1 cellular context compared by ENCODE assay signal in the genomic region with DNA sequence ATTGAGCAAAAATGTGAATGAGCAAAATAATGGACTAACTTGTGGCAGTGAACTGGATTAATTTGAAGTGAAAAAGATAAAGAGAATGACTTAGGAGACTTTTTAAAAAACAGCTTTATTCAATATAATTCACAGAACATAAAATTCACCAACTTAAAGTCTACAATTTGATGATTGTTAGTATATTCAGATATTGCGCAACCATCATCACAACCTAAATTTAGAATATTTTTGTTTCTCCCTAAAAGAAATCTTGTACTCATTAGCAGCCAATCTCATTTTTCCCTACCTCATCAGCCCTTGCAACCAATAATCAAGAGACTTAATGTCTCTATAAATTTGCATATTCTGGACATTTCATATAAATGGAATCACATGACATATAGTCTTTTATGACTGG.
TF ChIP-seq lines count a peak whose summit lies in the region.

No MANE protein-coding gene starts in this region.

TF ChIP-seq in K562, 482 proteins besides CTCF, POLR2A, EP300 and RAD21 (continued from another document and continues in another):
- TF ChIP-seq, protein P1, sequence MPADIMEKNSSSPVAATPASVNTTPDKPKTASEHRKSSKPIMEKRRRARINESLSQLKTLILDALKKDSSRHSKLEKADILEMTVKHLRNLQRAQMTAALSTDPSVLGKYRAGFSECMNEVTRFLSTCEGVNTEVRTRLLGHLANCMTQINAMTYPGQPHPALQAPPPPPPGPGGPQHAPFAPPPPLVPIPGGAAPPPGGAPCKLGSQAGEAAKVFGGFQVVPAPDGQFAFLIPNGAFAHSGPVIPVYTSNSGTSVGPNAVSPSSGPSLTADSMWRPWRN (IDR thresholded peaks at IDR 0.05; ENCODE audit: low read depth): no peak
- TF ChIP-seq, protein P2, sequence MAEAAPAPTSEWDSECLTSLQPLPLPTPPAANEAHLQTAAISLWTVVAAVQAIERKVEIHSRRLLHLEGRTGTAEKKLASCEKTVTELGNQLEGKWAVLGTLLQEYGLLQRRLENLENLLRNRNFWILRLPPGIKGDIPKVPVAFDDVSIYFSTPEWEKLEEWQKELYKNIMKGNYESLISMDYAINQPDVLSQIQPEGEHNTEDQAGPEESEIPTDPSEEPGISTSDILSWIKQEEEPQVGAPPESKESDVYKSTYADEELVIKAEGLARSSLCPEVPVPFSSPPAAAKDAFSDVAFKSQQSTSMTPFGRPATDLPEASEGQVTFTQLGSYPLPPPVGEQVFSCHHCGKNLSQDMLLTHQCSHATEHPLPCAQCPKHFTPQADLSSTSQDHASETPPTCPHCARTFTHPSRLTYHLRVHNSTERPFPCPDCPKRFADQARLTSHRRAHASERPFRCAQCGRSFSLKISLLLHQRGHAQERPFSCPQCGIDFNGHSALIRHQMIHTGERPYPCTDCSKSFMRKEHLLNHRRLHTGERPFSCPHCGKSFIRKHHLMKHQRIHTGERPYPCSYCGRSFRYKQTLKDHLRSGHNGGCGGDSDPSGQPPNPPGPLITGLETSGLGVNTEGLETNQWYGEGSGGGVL (CRISPR knock-in tag; IDR thresholded peaks at IDR 0.05): no peak
- no peak for TF ChIP-seq SMAD4 (CRISPR knock-in tag; conservative IDR thresholded peaks at IDR 0.05)
- no peak for TF ChIP-seq E2F3 (CRISPR knock-in tag; IDR thresholded peaks at IDR 0.05)
- no peak for TF ChIP-seq KAT2B (IDR thresholded peaks at IDR 0.05; ENCODE audit: low read depth, low read length)
- TF ChIP-seq TCF7L2 (IDR thresholded peaks at IDR 0.05; ENCODE audit: low read depth, low read length): no peak
- no peak for TF ChIP-seq STAT5A (IDR thresholded peaks at IDR 0.05; ENCODE audit: borderline replicate concordance, low read length)
- TF ChIP-seq PHF21A (IDR thresholded peaks at IDR 0.05; ENCODE audit: borderline replicate concordance, low read depth): no peak
- no peak for TF ChIP-seq HDAC1 (IDR thresholded peaks at IDR 0.05)
- TF ChIP-seq, protein P3, sequence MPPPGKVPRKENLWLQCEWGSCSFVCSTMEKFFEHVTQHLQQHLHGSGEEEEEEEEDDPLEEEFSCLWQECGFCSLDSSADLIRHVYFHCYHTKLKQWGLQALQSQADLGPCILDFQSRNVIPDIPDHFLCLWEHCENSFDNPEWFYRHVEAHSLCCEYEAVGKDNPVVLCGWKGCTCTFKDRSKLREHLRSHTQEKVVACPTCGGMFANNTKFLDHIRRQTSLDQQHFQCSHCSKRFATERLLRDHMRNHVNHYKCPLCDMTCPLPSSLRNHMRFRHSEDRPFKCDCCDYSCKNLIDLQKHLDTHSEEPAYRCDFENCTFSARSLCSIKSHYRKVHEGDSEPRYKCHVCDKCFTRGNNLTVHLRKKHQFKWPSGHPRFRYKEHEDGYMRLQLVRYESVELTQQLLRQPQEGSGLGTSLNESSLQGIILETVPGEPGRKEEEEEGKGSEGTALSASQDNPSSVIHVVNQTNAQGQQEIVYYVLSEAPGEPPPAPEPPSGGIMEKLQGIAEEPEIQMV (tag; conservative IDR thresholded peaks at IDR 0.05; ENCODE audit: low read depth): no peak
- no peak for TF ChIP-seq RAD51 (IDR thresholded peaks at IDR 0.05; ENCODE audit: borderline replicate concordance, low read depth)
- no peak for TF ChIP-seq MCM3 (IDR thresholded peaks at IDR 0.05)
- TF ChIP-seq, protein P4, sequence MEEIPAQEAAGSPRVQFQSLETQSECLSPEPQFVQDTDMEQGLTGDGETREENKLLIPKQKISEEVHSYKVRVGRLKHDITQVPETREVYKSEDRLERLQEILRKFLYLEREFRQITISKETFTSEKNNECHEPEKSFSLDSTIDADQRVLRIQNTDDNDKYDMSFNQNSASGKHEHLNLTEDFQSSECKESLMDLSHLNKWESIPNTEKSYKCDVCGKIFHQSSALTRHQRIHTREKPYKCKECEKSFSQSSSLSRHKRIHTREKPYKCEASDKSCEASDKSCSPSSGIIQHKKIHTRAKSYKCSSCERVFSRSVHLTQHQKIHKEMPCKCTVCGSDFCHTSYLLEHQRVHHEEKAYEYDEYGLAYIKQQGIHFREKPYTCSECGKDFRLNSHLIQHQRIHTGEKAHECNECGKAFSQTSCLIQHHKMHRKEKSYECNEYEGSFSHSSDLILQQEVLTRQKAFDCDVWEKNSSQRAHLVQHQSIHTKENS (CRISPR knock-in tag; IDR thresholded peaks at IDR 0.05): no peak
- TF ChIP-seq, protein P5, sequence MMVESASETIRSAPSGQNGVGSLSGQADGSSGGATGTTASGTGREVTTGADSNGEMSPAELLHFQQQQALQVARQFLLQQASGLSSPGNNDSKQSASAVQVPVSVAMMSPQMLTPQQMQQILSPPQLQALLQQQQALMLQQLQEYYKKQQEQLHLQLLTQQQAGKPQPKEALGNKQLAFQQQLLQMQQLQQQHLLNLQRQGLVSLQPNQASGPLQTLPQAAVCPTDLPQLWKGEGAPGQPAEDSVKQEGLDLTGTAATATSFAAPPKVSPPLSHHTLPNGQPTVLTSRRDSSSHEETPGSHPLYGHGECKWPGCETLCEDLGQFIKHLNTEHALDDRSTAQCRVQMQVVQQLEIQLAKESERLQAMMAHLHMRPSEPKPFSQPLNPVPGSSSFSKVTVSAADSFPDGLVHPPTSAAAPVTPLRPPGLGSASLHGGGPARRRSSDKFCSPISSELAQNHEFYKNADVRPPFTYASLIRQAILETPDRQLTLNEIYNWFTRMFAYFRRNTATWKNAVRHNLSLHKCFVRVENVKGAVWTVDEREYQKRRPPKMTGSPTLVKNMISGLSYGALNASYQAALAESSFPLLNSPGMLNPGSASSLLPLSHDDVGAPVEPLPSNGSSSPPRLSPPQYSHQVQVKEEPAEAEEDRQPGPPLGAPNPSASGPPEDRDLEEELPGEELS (CRISPR knock-in tag; IDR thresholded peaks at IDR 0.05; ENCODE audit: borderline replicate concordance): no peak
- TF ChIP-seq ZKSCAN3 (CRISPR knock-in tag; IDR thresholded peaks at IDR 0.05): no peak
- TF ChIP-seq, protein P6, sequence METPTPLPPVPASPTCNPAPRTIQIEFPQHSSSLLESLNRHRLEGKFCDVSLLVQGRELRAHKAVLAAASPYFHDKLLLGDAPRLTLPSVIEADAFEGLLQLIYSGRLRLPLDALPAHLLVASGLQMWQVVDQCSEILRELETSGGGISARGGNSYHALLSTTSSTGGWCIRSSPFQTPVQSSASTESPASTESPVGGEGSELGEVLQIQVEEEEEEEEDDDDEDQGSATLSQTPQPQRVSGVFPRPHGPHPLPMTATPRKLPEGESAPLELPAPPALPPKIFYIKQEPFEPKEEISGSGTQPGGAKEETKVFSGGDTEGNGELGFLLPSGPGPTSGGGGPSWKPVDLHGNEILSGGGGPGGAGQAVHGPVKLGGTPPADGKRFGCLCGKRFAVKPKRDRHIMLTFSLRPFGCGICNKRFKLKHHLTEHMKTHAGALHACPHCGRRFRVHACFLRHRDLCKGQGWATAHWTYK (CRISPR knock-in tag; IDR thresholded peaks at IDR 0.05): no peak
- TF ChIP-seq ZNF551 (CRISPR knock-in tag; IDR thresholded peaks at IDR 0.05): no peak
- TF ChIP-seq FOXJ3 (CRISPR knock-in tag; IDR thresholded peaks at IDR 0.05): no peak
- TF ChIP-seq, protein P7, sequence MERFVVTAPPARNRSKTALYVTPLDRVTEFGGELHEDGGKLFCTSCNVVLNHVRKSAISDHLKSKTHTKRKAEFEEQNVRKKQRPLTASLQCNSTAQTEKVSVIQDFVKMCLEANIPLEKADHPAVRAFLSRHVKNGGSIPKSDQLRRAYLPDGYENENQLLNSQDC (CRISPR knock-in tag; IDR thresholded peaks at IDR 0.05): no peak
- TF ChIP-seq ETV1 (tag; conservative IDR thresholded peaks at IDR 0.05; ENCODE audit: low read depth): no peak
- TF ChIP-seq EP400 (IDR thresholded peaks at IDR 0.05): no peak
- no peak for TF ChIP-seq FOSL1 (tag; conservative IDR thresholded peaks at IDR 0.05)
- TF ChIP-seq TGIF2 (CRISPR knock-in tag; IDR thresholded peaks at IDR 0.05): no peak
- no peak for TF ChIP-seq MEF2D (tag; conservative IDR thresholded peaks at IDR 0.05; ENCODE audit: low read depth)
- peak; percentile 97 for TF ChIP-seq CEBPB (tag; IDR thresholded peaks at IDR 0.05)
- no peak for TF ChIP-seq CBFA2T2 (conservative IDR thresholded peaks at IDR 0.05)
- no peak for TF ChIP-seq CEBPG (CRISPR knock-in tag; IDR thresholded peaks at IDR 0.05)
- peak; percentile 67 to 99 for TF ChIP-seq CEBPG (tag; conservative IDR thresholded peaks at IDR 0.05 in 1 of 2, IDR thresholded peaks at IDR 0.05 in 1 of 2)
- TF ChIP-seq MTA1 (IDR thresholded peaks at IDR 0.05; ENCODE audit: borderline replicate concordance): no peak
- TF ChIP-seq, protein P8, sequence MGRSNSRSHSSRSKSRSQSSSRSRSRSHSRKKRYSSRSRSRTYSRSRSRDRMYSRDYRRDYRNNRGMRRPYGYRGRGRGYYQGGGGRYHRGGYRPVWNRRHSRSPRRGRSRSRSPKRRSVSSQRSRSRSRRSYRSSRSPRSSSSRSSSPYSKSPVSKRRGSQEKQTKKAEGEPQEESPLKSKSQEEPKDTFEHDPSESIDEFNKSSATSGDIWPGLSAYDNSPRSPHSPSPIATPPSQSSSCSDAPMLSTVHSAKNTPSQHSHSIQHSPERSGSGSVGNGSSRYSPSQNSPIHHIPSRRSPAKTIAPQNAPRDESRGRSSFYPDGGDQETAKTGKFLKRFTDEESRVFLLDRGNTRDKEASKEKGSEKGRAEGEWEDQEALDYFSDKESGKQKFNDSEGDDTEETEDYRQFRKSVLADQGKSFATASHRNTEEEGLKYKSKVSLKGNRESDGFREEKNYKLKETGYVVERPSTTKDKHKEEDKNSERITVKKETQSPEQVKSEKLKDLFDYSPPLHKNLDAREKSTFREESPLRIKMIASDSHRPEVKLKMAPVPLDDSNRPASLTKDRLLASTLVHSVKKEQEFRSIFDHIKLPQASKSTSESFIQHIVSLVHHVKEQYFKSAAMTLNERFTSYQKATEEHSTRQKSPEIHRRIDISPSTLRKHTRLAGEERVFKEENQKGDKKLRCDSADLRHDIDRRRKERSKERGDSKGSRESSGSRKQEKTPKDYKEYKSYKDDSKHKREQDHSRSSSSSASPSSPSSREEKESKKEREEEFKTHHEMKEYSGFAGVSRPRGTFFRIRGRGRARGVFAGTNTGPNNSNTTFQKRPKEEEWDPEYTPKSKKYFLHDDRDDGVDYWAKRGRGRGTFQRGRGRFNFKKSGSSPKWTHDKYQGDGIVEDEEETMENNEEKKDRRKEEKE (IDR thresholded peaks at IDR 0.05; ENCODE audit: borderline replicate concordance in 1 of 2, control insufficient read depth in 1 of 2, low read depth in 2 of 2, low read length in 1 of 2): no peak
- TF ChIP-seq, protein P9, sequence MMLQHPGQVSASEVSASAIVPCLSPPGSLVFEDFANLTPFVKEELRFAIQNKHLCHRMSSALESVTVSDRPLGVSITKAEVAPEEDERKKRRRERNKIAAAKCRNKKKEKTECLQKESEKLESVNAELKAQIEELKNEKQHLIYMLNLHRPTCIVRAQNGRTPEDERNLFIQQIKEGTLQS (IDR thresholded peaks at IDR 0.05): 0 out of 2 replicates have a peak, but pooled peaks have one; percentile 14
- TF ChIP-seq, protein P9 (CRISPR knock-in tag; conservative IDR thresholded peaks at IDR 0.05): no peak
- no peak for TF ChIP-seq BHLHE40 (IDR thresholded peaks at IDR 0.05; ENCODE audit: low read length)
- TF ChIP-seq, protein P10, sequence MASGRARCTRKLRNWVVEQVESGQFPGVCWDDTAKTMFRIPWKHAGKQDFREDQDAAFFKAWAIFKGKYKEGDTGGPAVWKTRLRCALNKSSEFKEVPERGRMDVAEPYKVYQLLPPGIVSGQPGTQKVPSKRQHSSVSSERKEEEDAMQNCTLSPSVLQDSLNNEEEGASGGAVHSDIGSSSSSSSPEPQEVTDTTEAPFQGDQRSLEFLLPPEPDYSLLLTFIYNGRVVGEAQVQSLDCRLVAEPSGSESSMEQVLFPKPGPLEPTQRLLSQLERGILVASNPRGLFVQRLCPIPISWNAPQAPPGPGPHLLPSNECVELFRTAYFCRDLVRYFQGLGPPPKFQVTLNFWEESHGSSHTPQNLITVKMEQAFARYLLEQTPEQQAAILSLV (tag; IDR thresholded peaks at IDR 0.05): peak; percentile 80
- TF ChIP-seq ZBED1 (IDR thresholded peaks at IDR 0.05): no peak
- no peak for TF ChIP-seq PYGO2 (tag; IDR thresholded peaks at IDR 0.05)
- TF ChIP-seq, protein P11, sequence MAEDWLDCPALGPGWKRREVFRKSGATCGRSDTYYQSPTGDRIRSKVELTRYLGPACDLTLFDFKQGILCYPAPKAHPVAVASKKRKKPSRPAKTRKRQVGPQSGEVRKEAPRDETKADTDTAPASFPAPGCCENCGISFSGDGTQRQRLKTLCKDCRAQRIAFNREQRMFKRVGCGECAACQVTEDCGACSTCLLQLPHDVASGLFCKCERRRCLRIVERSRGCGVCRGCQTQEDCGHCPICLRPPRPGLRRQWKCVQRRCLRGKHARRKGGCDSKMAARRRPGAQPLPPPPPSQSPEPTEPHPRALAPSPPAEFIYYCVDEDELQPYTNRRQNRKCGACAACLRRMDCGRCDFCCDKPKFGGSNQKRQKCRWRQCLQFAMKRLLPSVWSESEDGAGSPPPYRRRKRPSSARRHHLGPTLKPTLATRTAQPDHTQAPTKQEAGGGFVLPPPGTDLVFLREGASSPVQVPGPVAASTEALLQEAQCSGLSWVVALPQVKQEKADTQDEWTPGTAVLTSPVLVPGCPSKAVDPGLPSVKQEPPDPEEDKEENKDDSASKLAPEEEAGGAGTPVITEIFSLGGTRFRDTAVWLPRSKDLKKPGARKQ (CRISPR knock-in tag; IDR thresholded peaks at IDR 0.05): no peak
- TF ChIP-seq PCBP2 (IDR thresholded peaks at IDR 0.05; ENCODE audit: low read depth, low read length, poor library complexity, severe bottlenecking): no peak
- no peak for TF ChIP-seq FOXK2 (conservative IDR thresholded peaks at IDR 0.05 in 1 of 2, IDR thresholded peaks at IDR 0.05 in 1 of 2; ENCODE audit: low read depth in 2 of 2)
- TF ChIP-seq, protein P12, sequence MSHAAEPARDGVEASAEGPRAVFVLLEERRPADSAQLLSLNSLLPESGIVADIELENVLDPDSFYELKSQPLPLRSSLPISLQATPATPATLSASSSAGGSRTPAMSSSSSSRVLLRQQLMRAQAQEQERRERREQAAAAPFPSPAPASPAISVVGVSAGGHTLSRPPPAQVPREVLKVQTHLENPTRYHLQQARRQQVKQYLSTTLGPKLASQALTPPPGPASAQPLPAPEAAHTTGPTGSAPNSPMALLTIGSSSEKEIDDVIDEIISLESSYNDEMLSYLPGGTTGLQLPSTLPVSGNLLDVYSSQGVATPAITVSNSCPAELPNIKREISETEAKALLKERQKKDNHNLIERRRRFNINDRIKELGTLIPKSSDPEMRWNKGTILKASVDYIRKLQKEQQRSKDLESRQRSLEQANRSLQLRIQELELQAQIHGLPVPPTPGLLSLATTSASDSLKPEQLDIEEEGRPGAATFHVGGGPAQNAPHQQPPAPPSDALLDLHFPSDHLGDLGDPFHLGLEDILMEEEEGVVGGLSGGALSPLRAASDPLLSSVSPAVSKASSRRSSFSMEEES (CRISPR knock-in tag; IDR thresholded peaks at IDR 0.05): 0 out of 2 replicates have a peak, but pooled peaks have one; percentile 27
- TF ChIP-seq MCM2 (IDR thresholded peaks at IDR 0.05; ENCODE audit: low read depth): no peak
- TF ChIP-seq, protein P13, sequence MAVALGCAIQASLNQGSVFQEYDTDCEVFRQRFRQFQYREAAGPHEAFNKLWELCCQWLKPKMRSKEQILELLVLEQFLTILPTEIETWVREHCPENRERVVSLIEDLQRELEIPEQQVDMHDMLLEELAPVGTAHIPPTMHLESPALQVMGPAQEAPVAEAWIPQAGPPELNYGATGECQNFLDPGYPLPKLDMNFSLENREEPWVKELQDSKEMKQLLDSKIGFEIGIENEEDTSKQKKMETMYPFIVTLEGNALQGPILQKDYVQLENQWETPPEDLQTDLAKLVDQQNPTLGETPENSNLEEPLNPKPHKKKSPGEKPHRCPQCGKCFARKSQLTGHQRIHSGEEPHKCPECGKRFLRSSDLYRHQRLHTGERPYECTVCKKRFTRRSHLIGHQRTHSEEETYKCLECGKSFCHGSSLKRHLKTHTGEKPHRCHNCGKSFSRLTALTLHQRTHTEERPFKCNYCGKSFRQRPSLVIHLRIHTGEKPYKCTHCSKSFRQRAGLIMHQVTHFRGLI (CRISPR knock-in tag; IDR thresholded peaks at IDR 0.05): no peak
- TF ChIP-seq RFX1 (IDR thresholded peaks at IDR 0.05): no peak
